ENCODE assay signal across 19 cellular contexts in genomic region chr14:97705976-97706375, GRCh38.
DNase-seq lines count a peak whose midpoint lies in the region; ATAC-seq, FAIRE-seq and TF ChIP-seq lines count a peak whose summit lies in the region.
"Had no signal": no experiment of that assay in that cellular context is flagged by ENCODE, and none has a peak within 500 bp of the region (broad histone marks: within the 10 kb centered on the region; RNA-seq: fewer than 3 reads in every experiment).

No MANE protein-coding gene starts in this region.

- peaks cover 9% of the 10 kb centered on the region for H3K9me3 ChIP-seq in KOPT-K1 (ENCODE audit: insufficient read depth, low read length, poor library complexity, severe bottlenecking)
- H3K9me3 ChIP-seq in small intestine (ENCODE audit: control insufficient read depth, low read depth), result no peaks in the 10 kb centered on the region
- H3K9me3 ChIP-seq: pancreas, thoracic aorta had no signal

- DNase-seq in activated CD4-positive, CD25-positive, alpha-beta regulatory T cell (lab: John Stamatoyannopoulos, UW), result no peak
- DNase-seq in small intestine (peak; percentile 35), retina (no peak), HFFc6 (no peak)
- DNase-seq: 8988T; DMS 273 treated with DMSO at 0.1 percent for 48 hours; foreskin melanocyte; NCI-H1930; pancreas; SHP77 treated with DMSO at 0.1 percent for 48 hours; stimulated activated CD4-positive, alpha-beta T cell treated with anti-CD3 and anti-CD28 coated beads, Interleukin-4, amount 100 ng/mL, for 24 hours had no signal

- H3K4me1 Mint-ChIP-seq in activated naive CD8-positive, alpha-beta T cell (ENCODE audit: low read depth), result peaks cover 96% of the 10 kb centered on the region
- H3K4me1 Mint-ChIP-seq in HFFc6 (ENCODE audit: low read depth), result no peaks in the 10 kb centered on the region

- H3K36me3 ChIP-seq in KOPT-K1 (ENCODE audit: insufficient read depth, low read length) (no peaks in the 10 kb centered on the region), small intestine (ENCODE audit: control insufficient read depth in 2 of 2, insufficient read depth in 2 of 2, low read length in 2 of 2) (no peaks in the 10 kb centered on the region)
- H3K36me3 ChIP-seq: pancreas, thoracic aorta had no signal

- H3K27me3 ChIP-seq in small intestine (ENCODE audit: control insufficient read depth in 2 of 2, insufficient read depth in 2 of 2, low read length in 2 of 2), result no peaks in the 10 kb centered on the region

- no peaks in the 10 kb centered on the region for H3K27me3 Mint-ChIP-seq in activated naive CD8-positive, alpha-beta T cell
- no peaks in the 10 kb centered on the region for H3K27me3 Mint-ChIP-seq in HFFc6 (ENCODE audit: insufficient read depth)

- 41 to 68% (median 55%) methylated on average over 2 of the region's 2 CpGs for WGBS in small intestine, 3 donors

- no peak overlapping the region for H3K4me3 ChIP-seq in small intestine (ENCODE audit: low read depth in 1 of 2, low read length in 2 of 2)
- H3K4me3 ChIP-seq: coronary artery, GM23338, pancreas, thoracic aorta had no signal

- no peaks in the 10 kb centered on the region for H3K4me1 ChIP-seq in small intestine (ENCODE audit: control insufficient read depth in 2 of 2, insufficient read depth in 1 of 2, low read depth in 1 of 2, low read length in 1 of 2)
- H3K4me1 ChIP-seq: pancreas had no signal

- H3K27ac ChIP-seq in KOPT-K1 (ENCODE audit: low read depth, low read length, poor library complexity, severe bottlenecking), result peak overlapping the region; percentile 67
- H3K27ac ChIP-seq in small intestine (ENCODE audit: low read depth in 1 of 2, low read length in 1 of 2), result peak overlapping the region in 1 of 2 donors; percentile 9
- H3K27ac ChIP-seq: coronary artery, pancreas, thoracic aorta had no signal

- H3K9me3 Mint-ChIP-seq in activated naive CD8-positive, alpha-beta T cell (ENCODE audit: low read depth), result no peaks in the 10 kb centered on the region
- H3K9me3 Mint-ChIP-seq in HFFc6, result peaks cover 63% of the 10 kb centered on the region

- TF ChIP-seq CTCF in HFFc6 (IDR thresholded peaks at IDR 0.05), result no peak

- no peaks in the 10 kb centered on the region for H3K36me3 Mint-ChIP-seq in activated naive CD8-positive, alpha-beta T cell
- peaks cover 4% of the 10 kb centered on the region; the same call in 1 of the 2 replicates for H3K36me3 Mint-ChIP-seq in HFFc6 (ENCODE audit: low read depth)

- peak overlapping the region; percentile 78 for H3K27ac Mint-ChIP-seq in activated naive CD8-positive, alpha-beta T cell
- no peak overlapping the region for H3K27ac Mint-ChIP-seq in HFFc6

- H3K4me3 Mint-ChIP-seq in activated naive CD8-positive, alpha-beta T cell, result no peak overlapping the region
- no peak overlapping the region for H3K4me3 Mint-ChIP-seq in HFFc6
- H3K4me3 Mint-ChIP-seq: GM23338 had no signal

- ATAC-seq in activated CD4-positive, CD25-positive, alpha-beta regulatory T cell treated with anti-CD3 and anti-CD28 coated beads, Interleukin-2, amount 50 U/mL, for 24 hours, result peak; percentile 55 to 64
- no peak for ATAC-seq in HG02973 (IDR thresholded peaks at IDR 0.05; ENCODE audit: unreplicated experiment)
- ATAC-seq: GM23338, left lobe of liver had no signal

- FAIRE-seq in small intestine (lab: Jason Lieb, UNC), result no peak
- FAIRE-seq: pancreas had no signal
